1 cellular context compared by ENCODE assay signal in genomic region chr4:70687821-70688794, GRCh38.
A peak's percentile ranks its signal among the peaks of the same experiment; 100 is the strongest.
TF ChIP-seq lines count a peak whose summit lies in the region.

Gene UTP3, plus strand, starts transcription at chr4:70688532. Its CDS starts 146 bp downstream, at chr4:70688678.

TF ChIP-seq in HepG2, 621 proteins besides CTCF, POLR2A, EP300 and RAD21 (continued from another document and continues in another):
- TF ChIP-seq, protein P1, sequence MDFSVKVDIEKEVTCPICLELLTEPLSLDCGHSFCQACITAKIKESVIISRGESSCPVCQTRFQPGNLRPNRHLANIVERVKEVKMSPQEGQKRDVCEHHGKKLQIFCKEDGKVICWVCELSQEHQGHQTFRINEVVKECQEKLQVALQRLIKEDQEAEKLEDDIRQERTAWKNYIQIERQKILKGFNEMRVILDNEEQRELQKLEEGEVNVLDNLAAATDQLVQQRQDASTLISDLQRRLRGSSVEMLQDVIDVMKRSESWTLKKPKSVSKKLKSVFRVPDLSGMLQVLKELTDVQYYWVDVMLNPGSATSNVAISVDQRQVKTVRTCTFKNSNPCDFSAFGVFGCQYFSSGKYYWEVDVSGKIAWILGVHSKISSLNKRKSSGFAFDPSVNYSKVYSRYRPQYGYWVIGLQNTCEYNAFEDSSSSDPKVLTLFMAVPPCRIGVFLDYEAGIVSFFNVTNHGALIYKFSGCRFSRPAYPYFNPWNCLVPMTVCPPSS (IDR thresholded peaks at IDR 0.05), result no peak
- TF ChIP-seq, protein P2, sequence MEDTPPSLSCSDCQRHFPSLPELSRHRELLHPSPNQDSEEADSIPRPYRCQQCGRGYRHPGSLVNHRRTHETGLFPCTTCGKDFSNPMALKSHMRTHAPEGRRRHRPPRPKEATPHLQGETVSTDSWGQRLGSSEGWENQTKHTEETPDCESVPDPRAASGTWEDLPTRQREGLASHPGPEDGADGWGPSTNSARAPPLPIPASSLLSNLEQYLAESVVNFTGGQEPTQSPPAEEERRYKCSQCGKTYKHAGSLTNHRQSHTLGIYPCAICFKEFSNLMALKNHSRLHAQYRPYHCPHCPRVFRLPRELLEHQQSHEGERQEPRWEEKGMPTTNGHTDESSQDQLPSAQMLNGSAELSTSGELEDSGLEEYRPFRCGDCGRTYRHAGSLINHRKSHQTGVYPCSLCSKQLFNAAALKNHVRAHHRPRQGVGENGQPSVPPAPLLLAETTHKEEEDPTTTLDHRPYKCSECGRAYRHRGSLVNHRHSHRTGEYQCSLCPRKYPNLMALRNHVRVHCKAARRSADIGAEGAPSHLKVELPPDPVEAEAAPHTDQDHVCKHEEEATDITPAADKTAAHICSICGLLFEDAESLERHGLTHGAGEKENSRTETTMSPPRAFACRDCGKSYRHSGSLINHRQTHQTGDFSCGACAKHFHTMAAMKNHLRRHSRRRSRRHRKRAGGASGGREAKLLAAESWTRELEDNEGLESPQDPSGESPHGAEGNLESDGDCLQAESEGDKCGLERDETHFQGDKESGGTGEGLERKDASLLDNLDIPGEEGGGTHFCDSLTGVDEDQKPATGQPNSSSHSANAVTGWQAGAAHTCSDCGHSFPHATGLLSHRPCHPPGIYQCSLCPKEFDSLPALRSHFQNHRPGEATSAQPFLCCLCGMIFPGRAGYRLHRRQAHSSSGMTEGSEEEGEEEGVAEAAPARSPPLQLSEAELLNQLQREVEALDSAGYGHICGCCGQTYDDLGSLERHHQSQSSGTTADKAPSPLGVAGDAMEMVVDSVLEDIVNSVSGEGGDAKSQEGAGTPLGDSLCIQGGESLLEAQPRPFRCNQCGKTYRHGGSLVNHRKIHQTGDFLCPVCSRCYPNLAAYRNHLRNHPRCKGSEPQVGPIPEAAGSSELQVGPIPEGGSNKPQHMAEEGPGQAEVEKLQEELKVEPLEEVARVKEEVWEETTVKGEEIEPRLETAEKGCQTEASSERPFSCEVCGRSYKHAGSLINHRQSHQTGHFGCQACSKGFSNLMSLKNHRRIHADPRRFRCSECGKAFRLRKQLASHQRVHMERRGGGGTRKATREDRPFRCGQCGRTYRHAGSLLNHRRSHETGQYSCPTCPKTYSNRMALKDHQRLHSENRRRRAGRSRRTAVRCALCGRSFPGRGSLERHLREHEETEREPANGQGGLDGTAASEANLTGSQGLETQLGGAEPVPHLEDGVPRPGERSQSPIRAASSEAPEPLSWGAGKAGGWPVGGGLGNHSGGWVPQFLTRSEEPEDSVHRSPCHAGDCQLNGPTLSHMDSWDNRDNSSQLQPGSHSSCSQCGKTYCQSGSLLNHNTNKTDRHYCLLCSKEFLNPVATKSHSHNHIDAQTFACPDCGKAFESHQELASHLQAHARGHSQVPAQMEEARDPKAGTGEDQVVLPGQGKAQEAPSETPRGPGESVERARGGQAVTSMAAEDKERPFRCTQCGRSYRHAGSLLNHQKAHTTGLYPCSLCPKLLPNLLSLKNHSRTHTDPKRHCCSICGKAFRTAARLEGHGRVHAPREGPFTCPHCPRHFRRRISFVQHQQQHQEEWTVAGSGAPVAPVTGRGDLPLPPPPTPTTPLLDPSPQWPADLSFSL (CRISPR knock-in tag; IDR thresholded peaks at IDR 0.05), result no peak
- TF ChIP-seq KLF13 (CRISPR knock-in tag; IDR thresholded peaks at IDR 0.05), result no peak
- TF ChIP-seq GTF3A (CRISPR knock-in tag; conservative IDR thresholded peaks at IDR 0.05), result 0 out of 2 replicates have a peak, but pooled peaks have one; percentile 74
- TF ChIP-seq MTA3 (CRISPR knock-in tag; IDR thresholded peaks at IDR 0.05), result no peak
- no peak; the same call in 1 of the 2 replicates for TF ChIP-seq MTF1 (CRISPR knock-in tag; IDR thresholded peaks at IDR 0.05)
- no peak for TF ChIP-seq ZFP36L1 (CRISPR knock-in tag; IDR thresholded peaks at IDR 0.05)
- TF ChIP-seq, protein P3, sequence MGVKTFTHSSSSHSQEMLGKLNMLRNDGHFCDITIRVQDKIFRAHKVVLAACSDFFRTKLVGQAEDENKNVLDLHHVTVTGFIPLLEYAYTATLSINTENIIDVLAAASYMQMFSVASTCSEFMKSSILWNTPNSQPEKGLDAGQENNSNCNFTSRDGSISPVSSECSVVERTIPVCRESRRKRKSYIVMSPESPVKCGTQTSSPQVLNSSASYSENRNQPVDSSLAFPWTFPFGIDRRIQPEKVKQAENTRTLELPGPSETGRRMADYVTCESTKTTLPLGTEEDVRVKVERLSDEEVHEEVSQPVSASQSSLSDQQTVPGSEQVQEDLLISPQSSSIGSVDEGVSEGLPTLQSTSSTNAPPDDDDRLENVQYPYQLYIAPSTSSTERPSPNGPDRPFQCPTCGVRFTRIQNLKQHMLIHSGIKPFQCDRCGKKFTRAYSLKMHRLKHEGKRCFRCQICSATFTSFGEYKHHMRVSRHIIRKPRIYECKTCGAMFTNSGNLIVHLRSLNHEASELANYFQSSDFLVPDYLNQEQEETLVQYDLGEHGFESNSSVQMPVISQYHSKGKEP (CRISPR knock-in tag; IDR thresholded peaks at IDR 0.05), result peak; percentile 66; the same call in 1 of the 2 replicates
- TF ChIP-seq ELF3 (CRISPR knock-in tag; IDR thresholded peaks at IDR 0.05), result peak; percentile 92
- TF ChIP-seq HNRNPK (IDR thresholded peaks at IDR 0.05; ENCODE audit: low read depth, low read length, poor library complexity, severe bottlenecking), result no peak
- TF ChIP-seq, protein P4, sequence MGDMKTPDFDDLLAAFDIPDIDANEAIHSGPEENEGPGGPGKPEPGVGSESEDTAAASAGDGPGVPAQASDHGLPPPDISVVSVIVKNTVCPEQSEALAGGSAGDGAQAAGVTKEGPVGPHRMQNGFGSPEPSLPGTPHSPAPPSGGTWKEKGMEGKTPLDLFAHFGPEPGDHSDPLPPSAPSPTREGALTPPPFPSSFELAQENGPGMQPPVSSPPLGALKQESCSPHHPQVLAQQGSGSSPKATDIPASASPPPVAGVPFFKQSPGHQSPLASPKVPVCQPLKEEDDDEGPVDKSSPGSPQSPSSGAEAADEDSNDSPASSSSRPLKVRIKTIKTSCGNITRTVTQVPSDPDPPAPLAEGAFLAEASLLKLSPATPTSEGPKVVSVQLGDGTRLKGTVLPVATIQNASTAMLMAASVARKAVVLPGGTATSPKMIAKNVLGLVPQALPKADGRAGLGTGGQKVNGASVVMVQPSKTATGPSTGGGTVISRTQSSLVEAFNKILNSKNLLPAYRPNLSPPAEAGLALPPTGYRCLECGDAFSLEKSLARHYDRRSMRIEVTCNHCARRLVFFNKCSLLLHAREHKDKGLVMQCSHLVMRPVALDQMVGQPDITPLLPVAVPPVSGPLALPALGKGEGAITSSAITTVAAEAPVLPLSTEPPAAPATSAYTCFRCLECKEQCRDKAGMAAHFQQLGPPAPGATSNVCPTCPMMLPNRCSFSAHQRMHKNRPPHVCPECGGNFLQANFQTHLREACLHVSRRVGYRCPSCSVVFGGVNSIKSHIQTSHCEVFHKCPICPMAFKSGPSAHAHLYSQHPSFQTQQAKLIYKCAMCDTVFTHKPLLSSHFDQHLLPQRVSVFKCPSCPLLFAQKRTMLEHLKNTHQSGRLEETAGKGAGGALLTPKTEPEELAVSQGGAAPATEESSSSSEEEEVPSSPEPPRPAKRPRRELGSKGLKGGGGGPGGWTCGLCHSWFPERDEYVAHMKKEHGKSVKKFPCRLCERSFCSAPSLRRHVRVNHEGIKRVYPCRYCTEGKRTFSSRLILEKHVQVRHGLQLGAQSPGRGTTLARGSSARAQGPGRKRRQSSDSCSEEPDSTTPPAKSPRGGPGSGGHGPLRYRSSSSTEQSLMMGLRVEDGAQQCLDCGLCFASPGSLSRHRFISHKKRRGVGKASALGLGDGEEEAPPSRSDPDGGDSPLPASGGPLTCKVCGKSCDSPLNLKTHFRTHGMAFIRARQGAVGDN (CRISPR knock-in tag; IDR thresholded peaks at IDR 0.05), result peak; percentile 92
- TF ChIP-seq MLXIP (CRISPR knock-in tag; IDR thresholded peaks at IDR 0.05; ENCODE audit: borderline replicate concordance), result no peak
- peak; percentile 36; the same call in 1 of the 2 replicates for TF ChIP-seq MXD4 (CRISPR knock-in tag; IDR thresholded peaks at IDR 0.05)
- TF ChIP-seq RELA (CRISPR knock-in tag; IDR thresholded peaks at IDR 0.05), result 0 out of 2 replicates have a peak, but pooled peaks have one; percentile 72
- no peak for TF ChIP-seq ZBTB42 (CRISPR knock-in tag; IDR thresholded peaks at IDR 0.05)
- peak; percentile 98 for TF ChIP-seq YEATS2 (CRISPR knock-in tag; IDR thresholded peaks at IDR 0.05; ENCODE audit: borderline replicate concordance)
- TF ChIP-seq ZNF335 (CRISPR knock-in tag; IDR thresholded peaks at IDR 0.05), result peak; percentile 91
- 0 out of 2 replicates have a peak, but pooled peaks have one; percentile 72 for TF ChIP-seq KLF12 (CRISPR knock-in tag; IDR thresholded peaks at IDR 0.05; ENCODE audit: borderline replicate concordance)
- TF ChIP-seq ZNF280D (CRISPR knock-in tag; IDR thresholded peaks at IDR 0.05), result peak; percentile 83; the same call in 1 of the 2 replicates
- no peak; the same call in 1 of the 2 replicates for TF ChIP-seq ZNF724P (CRISPR knock-in tag; IDR thresholded peaks at IDR 0.05; ENCODE audit: borderline replicate concordance)
- no peak for TF ChIP-seq PTBP1 (IDR thresholded peaks at IDR 0.05; ENCODE audit: low read depth, low read length, poor library complexity, severe bottlenecking)
- TF ChIP-seq, protein P5, sequence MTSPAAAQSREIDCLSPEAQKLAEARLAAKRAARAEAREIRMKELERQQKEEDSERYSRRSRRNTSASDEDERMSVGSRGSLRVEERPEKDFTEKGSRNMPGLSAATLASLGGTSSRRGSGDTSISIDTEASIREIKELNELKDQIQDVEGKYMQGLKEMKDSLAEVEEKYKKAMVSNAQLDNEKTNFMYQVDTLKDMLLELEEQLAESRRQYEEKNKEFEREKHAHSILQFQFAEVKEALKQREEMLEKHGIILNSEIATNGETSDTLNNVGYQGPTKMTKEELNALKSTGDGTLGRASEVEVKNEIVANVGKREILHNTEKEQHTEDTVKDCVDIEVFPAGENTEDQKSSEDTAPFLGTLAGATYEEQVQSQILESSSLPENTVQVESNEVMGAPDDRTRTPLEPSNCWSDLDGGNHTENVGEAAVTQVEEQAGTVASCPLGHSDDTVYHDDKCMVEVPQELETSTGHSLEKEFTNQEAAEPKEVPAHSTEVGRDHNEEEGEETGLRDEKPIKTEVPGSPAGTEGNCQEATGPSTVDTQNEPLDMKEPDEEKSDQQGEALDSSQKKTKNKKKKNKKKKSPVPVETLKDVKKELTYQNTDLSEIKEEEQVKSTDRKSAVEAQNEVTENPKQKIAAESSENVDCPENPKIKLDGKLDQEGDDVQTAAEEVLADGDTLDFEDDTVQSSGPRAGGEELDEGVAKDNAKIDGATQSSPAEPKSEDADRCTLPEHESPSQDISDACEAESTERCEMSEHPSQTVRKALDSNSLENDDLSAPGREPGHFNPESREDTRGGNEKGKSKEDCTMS (CRISPR knock-in tag; conservative IDR thresholded peaks at IDR 0.05), result no peak; the same call in 1 of the 2 replicates
- peak; percentile 59 for TF ChIP-seq ZKSCAN1 (IDR thresholded peaks at IDR 0.05; ENCODE audit: low read length)
- TF ChIP-seq KLF15 (CRISPR knock-in tag; IDR thresholded peaks at IDR 0.05; ENCODE audit: borderline replicate concordance), result no peak
